1 cellular context compared by ENCODE assay signal in the genomic region with DNA sequence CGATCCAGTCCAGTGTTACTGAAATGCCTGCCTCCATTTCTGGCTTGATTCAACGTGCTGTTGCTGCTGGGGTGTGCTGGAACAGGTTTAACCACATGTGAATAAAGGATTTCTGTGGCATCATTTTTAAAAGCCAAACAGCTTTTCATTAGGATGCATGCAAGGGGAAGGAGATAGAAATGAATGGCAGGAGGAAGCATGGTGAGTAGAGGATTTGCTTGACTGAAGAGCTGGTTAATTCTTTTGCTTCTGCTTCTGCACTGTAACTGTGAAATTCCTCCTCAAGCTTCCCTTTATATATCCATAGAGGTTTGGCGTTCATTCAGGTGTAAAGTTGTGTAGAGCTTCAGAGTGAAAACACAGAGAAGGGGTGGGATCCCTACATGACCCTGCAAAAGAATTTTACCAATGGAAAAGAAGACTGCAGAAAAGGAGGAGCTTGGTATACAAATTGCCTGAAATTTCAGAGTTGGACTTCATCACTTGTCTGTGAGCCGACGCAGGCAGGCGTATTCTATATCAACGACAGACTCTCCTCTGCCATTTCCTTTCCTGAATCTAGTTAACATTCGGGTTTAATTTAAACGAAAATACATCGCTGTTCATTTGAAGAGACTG.
TF ChIP-seq lines count a peak whose summit lies in the region.

A gene with protein sequence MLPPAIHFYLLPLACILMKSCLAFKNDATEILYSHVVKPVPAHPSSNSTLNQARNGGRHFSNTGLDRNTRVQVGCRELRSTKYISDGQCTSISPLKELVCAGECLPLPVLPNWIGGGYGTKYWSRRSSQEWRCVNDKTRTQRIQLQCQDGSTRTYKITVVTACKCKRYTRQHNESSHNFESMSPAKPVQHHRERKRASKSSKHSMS (minus strand): TSS at position 270 of the 618 bp plus-strand sequence. CDS start 70 bp downstream, at position 200.

TF ChIP-seq in IMR-90, 13 proteins besides CTCF, POLR2A, EP300 and RAD21:
- TF ChIP-seq CEBPB (IDR thresholded peaks at IDR 0.05; ENCODE audit: low read depth, low read length): no peak
- TF ChIP-seq MXI1 (IDR thresholded peaks at IDR 0.05; ENCODE audit: borderline replicate concordance, low read depth, low read length): no peak
- no peak for TF ChIP-seq SMC3 (IDR thresholded peaks at IDR 0.05; ENCODE audit: low read depth, low read length)
- TF ChIP-seq FOS (IDR thresholded peaks at IDR 0.05; ENCODE audit: low read depth, low read length): no peak
- TF ChIP-seq CHD1 (IDR thresholded peaks at IDR 0.05; ENCODE audit: low read depth, low read length): no peak
- TF ChIP-seq, protein P1, sequence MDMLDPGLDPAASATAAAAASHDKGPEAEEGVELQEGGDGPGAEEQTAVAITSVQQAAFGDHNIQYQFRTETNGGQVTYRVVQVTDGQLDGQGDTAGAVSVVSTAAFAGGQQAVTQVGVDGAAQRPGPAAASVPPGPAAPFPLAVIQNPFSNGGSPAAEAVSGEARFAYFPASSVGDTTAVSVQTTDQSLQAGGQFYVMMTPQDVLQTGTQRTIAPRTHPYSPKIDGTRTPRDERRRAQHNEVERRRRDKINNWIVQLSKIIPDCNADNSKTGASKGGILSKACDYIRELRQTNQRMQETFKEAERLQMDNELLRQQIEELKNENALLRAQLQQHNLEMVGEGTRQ (IDR thresholded peaks at IDR 0.05; ENCODE audit: low read depth, low read length): no peak
- no peak for TF ChIP-seq RCOR1 (IDR thresholded peaks at IDR 0.05; ENCODE audit: insufficient replicate concordance, low read length)
- TF ChIP-seq, protein P2, sequence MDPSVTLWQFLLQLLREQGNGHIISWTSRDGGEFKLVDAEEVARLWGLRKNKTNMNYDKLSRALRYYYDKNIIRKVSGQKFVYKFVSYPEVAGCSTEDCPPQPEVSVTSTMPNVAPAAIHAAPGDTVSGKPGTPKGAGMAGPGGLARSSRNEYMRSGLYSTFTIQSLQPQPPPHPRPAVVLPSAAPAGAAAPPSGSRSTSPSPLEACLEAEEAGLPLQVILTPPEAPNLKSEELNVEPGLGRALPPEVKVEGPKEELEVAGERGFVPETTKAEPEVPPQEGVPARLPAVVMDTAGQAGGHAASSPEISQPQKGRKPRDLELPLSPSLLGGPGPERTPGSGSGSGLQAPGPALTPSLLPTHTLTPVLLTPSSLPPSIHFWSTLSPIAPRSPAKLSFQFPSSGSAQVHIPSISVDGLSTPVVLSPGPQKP (IDR thresholded peaks at IDR 0.05; ENCODE audit: borderline replicate concordance, low read depth, low read length): no peak
